Comparison of ENCODE assay signal across 8 cellular contexts in genomic region chr6:149717588-149718458, GRCh38. TPM values are rescaled to one million over a fixed set of nuclear protein-coding genes. Genes with fewer than 3 reads are reported as not detected.
DNase-seq lines count a peak whose midpoint lies in the region; ATAC-seq lines count a peak whose summit lies in the region.

LATS1 (minus strand) TSS chr6:149718101; CDS start chr6:149702126, 15,975 bp downstream.

- H3K4me1 ChIP-seq in BLaER1 treated with 17β-estradiol and CSF1 and Interleukin-3, amounts not matched to agents 10 nM and 100 nM = peaks cover 18 to 27% (median 22%) of the 10 kb centered on the region in 10 experiments

- DNase-seq in NCI-H69 (lab: John Stamatoyannopoulos, UW) = peak; percentile 94
- DNase-seq in activated CD4-positive, alpha-beta T cell treated with anti-CD3 and anti-CD28 coated beads, Interleukin-2, amount 10 ng/mL, durations not matched to agents 7 days and 5 days = peak; percentile 94
- peak; percentile 34 for DNase-seq in cortex of kidney (lab: John Stamatoyannopoulos, UW)
- DNase-seq in left lobe of liver (ENCODE audit: low spot score) = peak; percentile 98
- DNase-seq in stimulated activated CD4-positive, alpha-beta T cell treated with anti-CD3 and anti-CD28 coated beads, Interleukin-2, amount 100 ng/mL, for 4 hours (ENCODE audit: low read depth) = peak; percentile 86

- H3K27me3 Mint-ChIP-seq in activated CD4-positive, alpha-beta T cell treated with anti-CD3 and anti-CD28 coated beads, Interleukin-2, amount 10 ng/mL, durations not matched to agents 7 days and 5 days = no peaks in the 10 kb centered on the region

- peaks cover 26% of the 10 kb centered on the region for H3K36me3 Mint-ChIP-seq in activated CD4-positive, alpha-beta T cell treated with anti-CD3 and anti-CD28 coated beads, Interleukin-2, amount 10 ng/mL, durations not matched to agents 7 days and 5 days (ENCODE audit: low read depth)

- POLR2A ChIA-PET in activated CD4-positive, alpha-beta T cell treated with anti-CD3 and anti-CD28 coated beads, Interleukin-2, amount 10 ng/mL, durations not matched to agents 7 days and 5 days (lab: Charles Lee) = interaction anchor here (0.6 to 1.0 kb wide), 3 partner anchors 31 to 170 kb away, joined by 3 to 4 read pairs (median 3); partner anchors contain the start of gene KATNA1

- H3K36me3 ChIP-seq in BLaER1 treated with 17β-estradiol and CSF1 and Interleukin-3, amounts not matched to agents 10 nM and 100 nM = peaks cover 8 to 48% (median 23%) of the 10 kb centered on the region in 11 experiments; a peak in 19 of 22 replicates

- H3K9ac ChIP-seq in BLaER1 treated with 17β-estradiol and CSF1 and Interleukin-3, amounts not matched to agents 10 nM and 100 nM = peak within 1 kb of the TSS; percentile 96 to 99 (median 98)

- CTCF ChIA-PET in activated CD4-positive, alpha-beta T cell treated with anti-CD3 and anti-CD28 coated beads, Interleukin-2, amount 10 ng/mL, durations not matched to agents 7 days and 5 days (lab: Charles Lee) = interaction anchor here (0.6 to 1.7 kb wide), 6 partner anchors 13 to 207 kb away, joined by 3 to 10 read pairs (median 3); partner anchors contain the start of genes GINM1 and NUP43

- H3K27me3 ChIP-seq in BLaER1 treated with 17β-estradiol and CSF1 and Interleukin-3, amounts not matched to agents 10 nM and 100 nM = no peaks in the 10 kb centered on the region

- H3K27ac Mint-ChIP-seq in activated CD4-positive, alpha-beta T cell treated with anti-CD3 and anti-CD28 coated beads, Interleukin-2, amount 10 ng/mL, durations not matched to agents 7 days and 5 days = peak within 1 kb of the TSS; percentile 96

- peak; percentile 78 for ATAC-seq in GM19328 (IDR thresholded peaks at IDR 0.05; ENCODE audit: unreplicated experiment)
- ATAC-seq in HG03469 (IDR thresholded peaks at IDR 0.05; ENCODE audit: unreplicated experiment) = peak; percentile 59
- peak; percentile 89 for ATAC-seq in left lobe of liver

- H3K4me3 ChIP-seq in BLaER1 treated with 17β-estradiol and CSF1 and Interleukin-3, amounts not matched to agents 10 nM and 100 nM = peak within 1 kb of the TSS; percentile 89 to 99 (median 95)

- H3K9me3 ChIP-seq in BLaER1 treated with 17β-estradiol and CSF1 and Interleukin-3, amounts not matched to agents 10 nM and 100 nM (replicated peaks in 1 of 11) = no peaks in the 10 kb centered on the region

- peaks cover 36% of the 10 kb centered on the region for H3K4me1 Mint-ChIP-seq in activated CD4-positive, alpha-beta T cell treated with anti-CD3 and anti-CD28 coated beads, Interleukin-2, amount 10 ng/mL, durations not matched to agents 7 days and 5 days

- H3K27ac ChIP-seq in BLaER1 treated with 17β-estradiol and CSF1 and Interleukin-3, amounts not matched to agents 10 nM and 100 nM = peak within 1 kb of the TSS; percentile 94 to 98 (median 96)

- no peaks in the 10 kb centered on the region for H3K9me3 Mint-ChIP-seq in activated CD4-positive, alpha-beta T cell treated with anti-CD3 and anti-CD28 coated beads, Interleukin-2, amount 10 ng/mL, durations not matched to agents 7 days and 5 days

- H4K20me1 ChIP-seq in BLaER1 treated with 17β-estradiol and CSF1 and Interleukin-3, amounts not matched to agents 10 nM and 100 nM = peaks cover 24 to 49% (median 40%) of the 10 kb centered on the region in 11 experiments; a peak in 21 of 22 replicates

- peak within 1 kb of the TSS; percentile 90 for H3K4me3 Mint-ChIP-seq in activated CD4-positive, alpha-beta T cell treated with anti-CD3 and anti-CD28 coated beads, Interleukin-2, amount 10 ng/mL, durations not matched to agents 7 days and 5 days

- peak within 1 kb of the TSS; percentile 77 to 97 (median 92) for H3K4me2 ChIP-seq in BLaER1 treated with 17β-estradiol and CSF1 and Interleukin-3, amounts not matched to agents 10 nM and 100 nM

RNA-seq across cellular contexts. Expression of gene LATS1, which starts in this region (rescaled TPM):
- total RNA-seq in activated CD4-positive, alpha-beta T cell treated with anti-CD3 and anti-CD28 coated beads, Interleukin-2, amount 10 ng/mL, durations not matched to agents 7 days and 5 days = 10 to 100 TPM; 34.9 to 37.3 TPM
- total RNA-seq in left lobe of liver = 10.2 TPM

Comparison
In these comparisons a context has a peak if more than half of its experiments do, and no peak if none do; other contexts are left out.
1. Peak in every context shown above with its lines: DNase-seq, ATAC-seq, H3K4me3 ChIP-seq and H3K27ac ChIP-seq.
2. DNase-seq: peak in every context shown above with its lines; median percentile 98 in left lobe of liver; 94 in NCI-H69; 94 in activated CD4-positive, alpha-beta T cell treated with anti-CD3 and anti-CD28 coated beads, Interleukin-2, amount 10 ng/mL, durations not matched to agents 7 days and 5 days; 86 in stimulated activated CD4-positive, alpha-beta T cell treated with anti-CD3 and anti-CD28 coated beads, Interleukin-2, amount 100 ng/mL, for 4 hours; 34 in cortex of kidney.